15 cellular contexts compared by ENCODE assay signal in the genomic region with DNA sequence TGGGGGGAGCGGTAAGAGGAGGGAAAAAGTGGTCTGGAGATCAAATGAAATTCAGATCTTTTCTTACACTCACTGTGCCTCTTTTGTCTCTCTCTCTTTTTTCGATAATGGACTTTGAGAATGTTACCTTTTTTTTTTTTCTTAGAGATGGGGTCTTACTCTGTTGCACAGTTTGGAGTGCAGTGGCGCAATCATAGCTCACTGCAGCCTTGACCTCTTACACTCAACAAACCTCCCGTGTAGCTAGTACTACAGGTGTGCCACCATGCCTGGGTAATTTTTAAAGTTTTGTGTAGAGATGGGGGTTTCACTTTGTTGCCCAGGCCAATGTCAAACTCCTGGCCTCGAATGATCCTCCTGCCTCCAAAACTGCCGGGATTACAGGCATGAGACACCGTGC. TPM values are rescaled to one million over a fixed set of nuclear protein-coding genes. Genes with fewer than 3 reads are reported as not detected.
A peak's percentile ranks its signal among the peaks of the same experiment; 100 is the strongest.
DNase-seq lines count a peak whose midpoint lies in the region; ATAC-seq and TF ChIP-seq lines count a peak whose summit lies in the region.
"Had no signal": no experiment of that assay in that cellular context is flagged by ENCODE, and none has a peak within 500 bp of the region (broad histone marks: within the 10 kb centered on the region; RNA-seq: fewer than 3 reads in every experiment).

No MANE protein-coding gene starts in this region.

- H3K9me3 Mint-ChIP-seq in stimulated activated effector memory CD8-positive, alpha-beta T cell treated with anti-CD3 and anti-CD28 coated beads, Interleukin-12 subunit alpha, Interleukin-12 subunit beta, amount 100 ng/mL, for 72 hours, result no peaks in the 10 kb centered on the region
- no peaks in the 10 kb centered on the region for H3K9me3 Mint-ChIP-seq in activated T-cell treated with anti-CD3 and anti-CD28 coated beads, Interleukin-2, amount 50 U/mL, for 4 hours
- H3K9me3 Mint-ChIP-seq: CD4-positive, alpha-beta memory T cell had no signal

- H3K4me1 Mint-ChIP-seq in stimulated activated effector memory CD8-positive, alpha-beta T cell treated with anti-CD3 and anti-CD28 coated beads, Interleukin-12 subunit alpha, Interleukin-12 subunit beta, amount 100 ng/mL, for 72 hours, result peaks cover 8% of the 10 kb centered on the region
- peaks cover 5% of the 10 kb centered on the region for H3K4me1 Mint-ChIP-seq in activated T-cell treated with anti-CD3 and anti-CD28 coated beads, Interleukin-2, amount 50 U/mL, for 4 hours (ENCODE audit: low read depth)
- H3K4me1 Mint-ChIP-seq: CD4-positive, alpha-beta memory T cell had no signal

- no peak overlapping the region for H2AFZ ChIP-seq in IMR-90 (replicated peaks; ENCODE audit: low read length, poor library complexity)

- WGBS in IMR-90 (ENCODE audit: extremely low coverage in 2 of 2, insufficient read length in 1 of 2), 2 experiments, result 100% methylated on average over 1 of the region's 7 CpGs; no CpG with 5 or more reads in 1 of the 2 experiments
- WGBS in right lobe of liver (ENCODE audit: insufficient coverage, low coverage, low lambda C conversion rate, missing lambda C conversion rate), result 62% methylated on average over 7 of the region's 7 CpGs

- no peak overlapping the region for H3K27ac Mint-ChIP-seq in stimulated activated effector memory CD8-positive, alpha-beta T cell treated with anti-CD3 and anti-CD28 coated beads, Interleukin-12 subunit alpha, Interleukin-12 subunit beta, amount 100 ng/mL, for 72 hours
- H3K27ac Mint-ChIP-seq: CD4-positive, alpha-beta memory T cell had no signal

- H3K4me2 ChIP-seq in IMR-90 (ENCODE audit: low read depth, low read length), result no peak overlapping the region

- H2BK120ac ChIP-seq in IMR-90 (ENCODE audit: low read depth, low read length), result peak overlapping the region; percentile 59; the same call in 1 of the 2 replicates

- POLR2A ChIA-PET in IMR-90 (lab: Charles Lee; ENCODE audit: unreplicated experiment), result no interaction called here

- no peaks in the 10 kb centered on the region for H3K27me3 ChIP-seq in IMR-90 (ENCODE audit: control insufficient read depth, insufficient read depth, low read length)
- H3K27me3 ChIP-seq in RWPE2 (ENCODE audit: insufficient read depth, poor library complexity, severe bottlenecking), result no peaks in the 10 kb centered on the region
- H3K27me3 ChIP-seq in right lobe of liver, result no peaks in the 10 kb centered on the region

- H3K4me3 Mint-ChIP-seq in stimulated activated effector memory CD8-positive, alpha-beta T cell treated with anti-CD3 and anti-CD28 coated beads, Interleukin-12 subunit alpha, Interleukin-12 subunit beta, amount 100 ng/mL, for 72 hours, result no peak overlapping the region
- no peak overlapping the region for H3K4me3 Mint-ChIP-seq in activated T-cell treated with anti-CD3 and anti-CD28 coated beads, Interleukin-2, amount 50 U/mL, for 4 hours
- H3K4me3 Mint-ChIP-seq: CD4-positive, alpha-beta memory T cell had no signal

- H2BK5ac ChIP-seq in IMR-90 (ENCODE audit: low read depth, low read length, poor library complexity, severe bottlenecking), result no peak overlapping the region

- H3K4me3 ChIP-seq in IMR-90 (ENCODE audit: insufficient read depth, low read depth, low read length), result no peak overlapping the region
- H3K4me3 ChIP-seq in RWPE2 (ENCODE audit: severe bottlenecking), result no peak overlapping the region
- no peak overlapping the region for H3K4me3 ChIP-seq in right lobe of liver

- TF ChIP-seq RAD21 in IMR-90 (IDR thresholded peaks at IDR 0.05; ENCODE audit: low read length), result no peak

- TF ChIP-seq POLR2A in IMR-90 (IDR thresholded peaks at IDR 0.05; ENCODE audit: low read depth, low read length) (no peak), right lobe of liver (IDR thresholded peaks at IDR 0.05) (no peak)

- peak overlapping the region; percentile 54; the same call in 1 of the 2 replicates for H4K5ac ChIP-seq in IMR-90 (ENCODE audit: low read depth, low read length)

- no peaks in the 10 kb centered on the region for H3K9me1 ChIP-seq in IMR-90 (ENCODE audit: insufficient read depth, low read length)

- intact Hi-C loops in IMR-90 (cut with micrococcal nuclease), result no loop called here
- intact Hi-C loops in right lobe of liver (cut with DNase I), result no loop called here

- H2AK9ac ChIP-seq in IMR-90 (replicated peaks; ENCODE audit: low read depth, low read length, poor library complexity), result no peak overlapping the region

- TF ChIP-seq CTCF in IMR-90 (conservative IDR thresholded peaks at IDR 0.05; ENCODE audit: low read depth, low read length) (no peak), RWPE2 (IDR thresholded peaks at IDR 0.05; ENCODE audit: poor library complexity, severe bottlenecking) (no peak), right lobe of liver (IDR thresholded peaks at IDR 0.05) (no peak)

- H3K79me1 ChIP-seq in IMR-90 (ENCODE audit: low read depth in 1 of 2, low read length in 2 of 2), result peaks cover 10 to 13% of the 10 kb centered on the region in 2 experiments; a peak in 2 of 4 replicates

- H3K14ac ChIP-seq in IMR-90 (replicated peaks; ENCODE audit: low read depth, low read length), result no peak overlapping the region

- ATAC-seq in IMR-90 (ENCODE audit: low read depth) (no peak), RWPE2 (ENCODE audit: low read depth) (no peak), left lobe of liver (peak; percentile 44), right lobe of liver (peak; percentile 27 to 69 (median 48)), HG02610 (IDR thresholded peaks at IDR 0.05; ENCODE audit: unreplicated experiment) (no peak)
- ATAC-seq in stimulated activated effector memory CD8-positive, alpha-beta T cell treated with anti-CD3 and anti-CD28 coated beads, Interleukin-12 subunit alpha, Interleukin-12 subunit beta, amount 100 ng/mL, for 72 hours, result no peak
- ATAC-seq in activated T-cell treated with anti-CD3 and anti-CD28 coated beads, Interleukin-2, amount 50 U/mL, for 4 hours, result no peak

- no peaks in the 10 kb centered on the region for H4K20me1 ChIP-seq in IMR-90 (ENCODE audit: insufficient read depth, low read length)

- peaks cover 23% of the 10 kb centered on the region for H3K36me3 ChIP-seq in IMR-90 (ENCODE audit: control insufficient read depth, insufficient read depth, low read length)
- H3K36me3 ChIP-seq in RWPE2 (ENCODE audit: low read depth), result peaks cover 40% of the 10 kb centered on the region
- H3K36me3 ChIP-seq in right lobe of liver, result peaks cover 0 to 7% (median 0%) of the 10 kb centered on the region in 4 donors

- H3K4ac ChIP-seq in IMR-90 (ENCODE audit: low read depth, low read length), result 0 out of 2 replicates have a peak overlapping the region, but pooled peaks have one; percentile 24

- dilution Hi-C loops in IMR-90 (cut with HindIII; ENCODE audit: low sequenced_read_pairs, unreplicated experiment), result no loop called here

- CTCF ChIA-PET in IMR-90 (lab: Yijun Ruan, JAX), result interaction anchor here (0.6 to 3.2 kb wide), 4 partner anchors 10 to 106 kb away, joined by 3 to 8 read pairs (median 4); no protein-coding TSS in a partner anchor

- H3K27ac ChIP-seq in IMR-90 (ENCODE audit: insufficient read depth, low read length) (no peak overlapping the region), RWPE2 (ENCODE audit: poor library complexity, severe bottlenecking) (peak overlapping the region; percentile 64), right lobe of liver (no peak overlapping the region)

- 0 out of 3 replicates have a peak overlapping the region, but pooled peaks have one; percentile 80 for H2BK15ac ChIP-seq in IMR-90 (ENCODE audit: low read depth, low read length)

- no peak overlapping the region; the same call in 1 of the 2 replicates for H2BK20ac ChIP-seq in IMR-90 (ENCODE audit: low read depth, low read length)

- no peak overlapping the region; the same call in 1 of the 2 replicates for H3K18ac ChIP-seq in IMR-90 (ENCODE audit: low read depth, low read length)

- H3K4me1 ChIP-seq in IMR-90 (ENCODE audit: control insufficient read depth, insufficient read depth, low read length) (peaks cover 11% of the 10 kb centered on the region), RWPE2 (ENCODE audit: insufficient read depth, poor library complexity, severe bottlenecking) (peaks cover 25% of the 10 kb centered on the region), right lobe of liver (peaks cover 0 to 24% (median 6%) of the 10 kb centered on the region in 4 donors)

- H3K56ac ChIP-seq in IMR-90 (ENCODE audit: extremely low read depth, insufficient read depth, low read length), result no peak overlapping the region

- H3K9ac ChIP-seq in IMR-90 (ENCODE audit: low read depth, low read length), result no peak overlapping the region

- no peaks in the 10 kb centered on the region for H3K27me3 Mint-ChIP-seq in activated T-cell treated with anti-CD3 and anti-CD28 coated beads, Interleukin-2, amount 50 U/mL, for 4 hours (ENCODE audit: low read depth)
- H3K27me3 Mint-ChIP-seq: CD4-positive, alpha-beta memory T cell had no signal

- DNase-seq in IMR-90 (no peak), RWPE2 (ENCODE audit: low spot score) (no peak), left lobe of liver (ENCODE audit: low spot score) (no peak), right lobe of liver (no peak)
- no peak for DNase-seq in stimulated activated effector memory CD8-positive, alpha-beta T cell treated with anti-CD3 and anti-CD28 coated beads, Interleukin-12 subunit alpha, Interleukin-12 subunit beta, amount 100 ng/mL, for 72 hours (ENCODE audit: low spot score in 2 of 2)
- DNase-seq in activated T-cell treated with anti-CD3 and anti-CD28 coated beads, Interleukin-2, amount 50 U/mL, for 4 hours, result no peak
- DNase-seq: C1 segment of cervical spinal cord; Calu3; CD4-positive, alpha-beta memory T cell; COR-L47; DMS153; DND-41; H7; HCEC 1CT had no signal

- H2AK5ac ChIP-seq in IMR-90 (ENCODE audit: low read depth, low read length), result peak overlapping the region; percentile 70

- peak overlapping the region; percentile 40; the same call in 1 of the 2 replicates for H4K91ac ChIP-seq in IMR-90 (ENCODE audit: insufficient read depth, low read depth, low read length)

- no peak overlapping the region for H3K23ac ChIP-seq in IMR-90 (ENCODE audit: low read depth, low read length)

- BruUV-seq in IMR-90 (replicated peaks; lab: Mats Ljungman, UMichigan), result no TSS peak

- in situ Hi-C loops in IMR-90 (cut with MboI; ENCODE audit: low sequenced_read_pairs), result no loop called here

- H4K8ac ChIP-seq in IMR-90 (ENCODE audit: low read depth in 2 of 2, low read length in 2 of 2), result no peak overlapping the region

- H3K9me3 ChIP-seq in IMR-90 (ENCODE audit: control insufficient read depth, insufficient read depth, low read length) (no peaks in the 10 kb centered on the region), RWPE2 (ENCODE audit: severe bottlenecking) (no peaks in the 10 kb centered on the region), right lobe of liver (no peaks in the 10 kb centered on the region)

- peaks cover 6% of the 10 kb centered on the region for H3K36me3 Mint-ChIP-seq in stimulated activated effector memory CD8-positive, alpha-beta T cell treated with anti-CD3 and anti-CD28 coated beads, Interleukin-12 subunit alpha, Interleukin-12 subunit beta, amount 100 ng/mL, for 72 hours
- H3K36me3 Mint-ChIP-seq in activated T-cell treated with anti-CD3 and anti-CD28 coated beads, Interleukin-2, amount 50 U/mL, for 4 hours (ENCODE audit: insufficient read depth), result peaks cover 19% of the 10 kb centered on the region

RNA-seq across cellular contexts. Expression of a gene that starts 15.6 kb away (rescaled TPM):
- total RNA-seq in IMR-90 (2012; rRNA removed) (33.2 and 33.6 TPM in 2 replicates), left lobe of liver (12.8 TPM), right lobe of liver (10 to 100 TPM; 10.8 to 23.0 (median 14.6) TPM)
- 13.8 and 15.8 TPM in 2 replicates for polyA plus RNA-seq in IMR-90 (2012; rRNA removed)
- polyA plus RNA-seq in IMR-90 (2012; cell fraction: cytosol; rRNA removed), result 5.6 and 6.0 TPM in 2 replicates
- polyA plus RNA-seq in IMR-90 (2012; cell fraction: nucleus; rRNA removed; ENCODE audit: low replicate concordance), result 3.3 and 26.7 TPM in 2 replicates
- 10 to 100 TPM; 15.4 to 16.8 (median 16.2) TPM for total RNA-seq in activated T-cell treated with anti-CD3 and anti-CD28 coated beads, Interleukin-2, amount 50 U/mL, for 4 hours

Comparison
In these comparisons a context has a peak if more than half of its experiments do, and no peak if none do; other contexts are left out.
1. ATAC-seq: peak in left lobe of liver (single experiment) and right lobe of liver (4 of 4); none in IMR-90 (single experiment), RWPE2 (single experiment), HG02610 (single experiment), stimulated activated effector memory CD8-positive, alpha-beta T cell treated with anti-CD3 and anti-CD28 coated beads, Interleukin-12 subunit alpha, Interleukin-12 subunit beta, amount 100 ng/mL, for 72 hours (single experiment) and activated T-cell treated with anti-CD3 and anti-CD28 coated beads, Interleukin-2, amount 50 U/mL, for 4 hours (0 of 2).